22 cellular contexts compared by ENCODE assay signal in the genomic region with DNA sequence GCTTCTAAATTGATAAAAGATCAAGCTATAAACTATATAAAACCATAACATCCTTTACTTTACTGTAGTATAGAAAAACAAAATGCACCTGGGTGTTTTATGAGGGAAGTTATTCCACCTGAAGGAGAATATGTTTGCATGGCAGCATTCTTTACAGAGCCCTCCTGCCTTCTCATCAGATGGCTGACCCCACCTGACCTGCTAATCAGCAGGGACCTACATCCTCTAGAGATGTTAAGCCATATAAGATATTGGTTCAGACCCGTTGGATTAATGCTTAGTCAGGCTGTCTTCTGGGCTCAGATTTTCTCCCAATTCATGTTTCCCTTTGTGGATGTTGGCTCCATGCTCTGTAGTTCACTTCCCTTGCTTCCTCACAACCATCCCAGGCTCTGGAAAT.
"Had no signal": no experiment of that assay in that cellular context is flagged by ENCODE, and none has a peak within 500 bp of the region (broad histone marks: within the 10 kb centered on the region; RNA-seq: fewer than 3 reads in every experiment).

No MANE protein-coding gene starts in this region.

- H3K4me3 Mint-ChIP-seq: dendritic cell treated with granulocyte-macrophage colony-stimulating factor and Interleukin-4, amounts not matched to agents 40 ng/mL and 50 ng/mL, for 4 days; effector memory CD8-positive, alpha-beta T cell; endodermal cell; mesothelial cell of epicardium; naive B cell had no signal

- H3K36me3 ChIP-seq: colonic mucosa, esophagus squamous epithelium, gastrocnemius medialis, heart right ventricle, left lung, lower lobe of right lung had no signal

- H3K27me3 Mint-ChIP-seq: dendritic cell treated with granulocyte-macrophage colony-stimulating factor and Interleukin-4, amounts not matched to agents 40 ng/mL and 50 ng/mL, for 4 days; effector memory CD8-positive, alpha-beta T cell; naive B cell had no signal

- H3K9me3 ChIP-seq: colonic mucosa, esophagus squamous epithelium, gastrocnemius medialis, heart right ventricle, left lung, lower lobe of right lung, mucosa of descending colon had no signal

- H3K9me3 Mint-ChIP-seq: endodermal cell, mesothelial cell of epicardium had no signal

- DNase-seq: colonic mucosa; cortex of kidney; effector CD8-positive, alpha-beta T cell; effector memory CD8-positive, alpha-beta T cell; endodermal cell; esophagus squamous epithelium; foreskin fibroblast; foreskin melanocyte; gastrocnemius medialis; glutamatergic neuron; head of caudate nucleus; heart right ventricle; hippocampal formation; left cardiac atrium; left lung; left ventricle myocardium superior; lower lobe of right lung; mesenchymal stem cell; mucosa of descending colon; naive B cell had no signal

- H3K27ac Mint-ChIP-seq: dendritic cell treated with granulocyte-macrophage colony-stimulating factor and Interleukin-4, amounts not matched to agents 40 ng/mL and 50 ng/mL, for 4 days; effector memory CD8-positive, alpha-beta T cell; endodermal cell; mesothelial cell of epicardium; naive B cell had no signal

- H3K4me1 Mint-ChIP-seq: mesothelial cell of epicardium, naive B cell had no signal

- H3K36me3 Mint-ChIP-seq: mesothelial cell of epicardium, naive B cell had no signal

- H3K4me1 ChIP-seq: colonic mucosa, esophagus squamous epithelium, gastrocnemius medialis, heart right ventricle, left lung, lower lobe of right lung had no signal

- H3K4me3 ChIP-seq: colonic mucosa, esophagus squamous epithelium, gastrocnemius medialis, heart right ventricle, left lung, lower lobe of right lung, mucosa of descending colon had no signal

- H3K27ac ChIP-seq: colonic mucosa, esophagus squamous epithelium, gastrocnemius medialis, heart right ventricle, left lung, lower lobe of right lung had no signal

- H3K27me3 ChIP-seq: colonic mucosa, esophagus squamous epithelium, gastrocnemius medialis, heart right ventricle, left lung had no signal
